33 cellular contexts compared by ENCODE assay signal in genomic region chr3:54028372-54028771, GRCh38.
"Had no signal": no experiment of that assay in that cellular context is flagged by ENCODE, and none has a peak within 500 bp of the region (broad histone marks: within the 10 kb centered on the region; RNA-seq: fewer than 3 reads in every experiment).

No MANE protein-coding gene starts in this region.

- H3K9ac ChIP-seq: KMS-11 had no signal

- H3K9me3 ChIP-seq: MG63 had no signal

- H3K27me3 ChIP-seq: MG63 had no signal

- H3K4me2 ChIP-seq: KMS-11 had no signal

- H3K27ac ChIP-seq: KMS-11 had no signal

- H3K36me3 ChIP-seq: MG63 had no signal

- DNase-seq: Karpas-422, Kasumi-1, MG63, MM.1S, MV-4-11, NCI-H1048, NCI-H1092, NCI-H1092 treated with DMSO at 0.1 percent for 48 hours, NCI-H1105, NCI-H1105 treated with DMSO at 0.1 percent for 48 hours, NCI-H1417 treated with DMSO at 0.1 percent for 48 hours, NCI-H1436, NCI-H1436 treated with DMSO at 0.1 percent for 48 hours, NCI-H146, NCI-H1694, NCI-H1694 treated with DMSO at 0.1 percent for 48 hours, NCI-H187, NCI-H187 treated with DMSO at 0.1 percent for 48 hours, NCI-H1930, NCI-H2029, NCI-H2029 treated with DMSO at 0.1 percent for 48 hours, NCI-H2081, NCI-H2081 treated with DMSO at 0.1 percent for 48 hours, NCI-H2107, NCI-H2171, NCI-H2171 treated with DMSO at 0.1 percent for 48 hours, NCI-H2227 treated with DMSO at 0.1 percent for 48 hours, NCI-H226, NCI-H345, NCI-H446, NCI-H446 treated with DMSO at 0.1 percent for 48 hours, NCI-H510A had no signal

- H3K4me3 ChIP-seq: MG63 had no signal
